Comparison of ENCODE assay signal across 1 cellular context in the genomic region with DNA sequence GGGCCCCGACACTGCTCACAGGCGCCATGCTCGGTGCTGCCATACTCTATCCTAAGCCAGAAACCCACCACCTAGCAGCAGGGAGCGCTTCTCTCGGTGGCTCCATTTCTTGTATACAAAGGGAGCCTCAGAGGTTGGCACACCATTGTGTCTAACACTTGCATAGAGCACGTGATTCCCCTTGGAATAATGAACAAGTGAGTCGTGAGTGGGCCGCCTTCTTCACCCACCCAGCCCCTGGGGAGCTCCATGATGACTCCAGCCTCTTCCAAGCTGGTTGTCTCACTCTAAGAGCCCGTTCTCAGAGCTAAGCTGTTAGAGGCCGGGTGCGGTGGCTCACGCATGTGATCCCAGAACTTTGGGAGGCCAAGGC.
TF ChIP-seq lines count a peak whose summit lies in the region.

No MANE protein-coding gene starts in this region.

TF ChIP-seq in SK-N-SH, 30 proteins besides CTCF, POLR2A, EP300 and RAD21:
- no peak for TF ChIP-seq POLR2AphosphoS5 (IDR thresholded peaks at IDR 0.05; ENCODE audit: low read depth, low read length)
TF ChIP-seq in SK-N-SH: peak in this region for 0.
